26 cellular contexts compared by ENCODE assay signal in the genomic region with DNA sequence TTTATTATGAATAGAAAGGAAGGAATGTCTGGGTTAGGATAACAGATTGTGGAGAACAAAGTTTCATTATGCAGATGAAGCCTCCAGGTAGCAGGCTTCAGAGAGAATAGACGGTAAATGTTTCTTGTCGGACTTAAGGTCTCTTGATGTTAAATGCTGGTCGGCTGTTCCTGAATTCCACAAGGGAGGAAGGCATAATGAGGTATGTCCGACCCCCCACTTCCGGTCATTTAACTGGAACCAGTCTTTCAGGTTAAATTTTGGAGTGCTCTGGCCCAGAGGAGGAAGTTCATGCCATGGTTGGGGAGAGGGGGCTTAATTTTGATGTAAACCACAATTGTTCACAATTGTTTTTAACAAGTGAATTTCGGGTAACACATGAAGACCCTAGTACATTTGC.
"Had no signal": no experiment of that assay in that cellular context is flagged by ENCODE, and none has a peak within 500 bp of the region (broad histone marks: within the 10 kb centered on the region; RNA-seq: fewer than 3 reads in every experiment).

No MANE protein-coding gene starts in this region.

- H3K9me3 Mint-ChIP-seq: activated CD4-positive, alpha-beta memory T cell treated with anti-CD3 and anti-CD28 coated beads, Interleukin-2, amount 10 ng/mL, durations not matched to agents 7 days and 5 days; activated T-helper 2 cell treated with anti-CD3 and anti-CD28 coated beads, Interferon-gamma antibody, Interleukin-2, Interleukin-4, amounts not matched to agents 10 μg/mL and 5 μg/mL and 100 μg/mL, durations not matched to agents 14 hours and 24 hours and 36 hours had no signal

- ATAC-seq: activated T-cell treated with anti-CD3 and anti-CD28 coated beads, Interleukin-2, amount 50 U/mL, for 72 hours; T-cell had no signal

- H3K36me3 ChIP-seq: adrenal gland, breast epithelium had no signal

- H3K9me3 ChIP-seq: adrenal gland had no signal

- H3K36me3 Mint-ChIP-seq: activated naive CD8-positive, alpha-beta T cell treated with anti-CD3 and anti-CD28 coated beads, Interleukin-2, amount 10 ng/mL, durations not matched to agents 7 days and 5 days; T-cell had no signal

- FAIRE-seq: TTC549 had no signal

- H3K4me1 ChIP-seq: adrenal gland, breast epithelium had no signal

- H3K4me3 ChIP-seq: adrenal gland, breast epithelium, SK-N-MC had no signal

- H3K27me3 Mint-ChIP-seq: activated CD4-positive, alpha-beta memory T cell treated with anti-CD3 and anti-CD28 coated beads, Interleukin-2, amount 10 ng/mL, durations not matched to agents 7 days and 5 days; activated naive CD8-positive, alpha-beta T cell treated with anti-CD3 and anti-CD28 coated beads, Interleukin-2, amount 10 ng/mL, durations not matched to agents 7 days and 5 days; T-cell had no signal

- H3K27ac ChIP-seq: adrenal gland, breast epithelium, SK-N-MC had no signal

- DNase-seq: activated CD4-positive, alpha-beta memory T cell treated with anti-CD3 and anti-CD28 coated beads, Interleukin-2, amount 10 ng/mL, durations not matched to agents 7 days and 5 days; activated CD4-positive, alpha-beta T cell treated with anti-CD3 and anti-CD28 coated beads, Interleukin-2, amount 50 U/mL, for 1 hour; activated CD4-positive, CD25-positive, alpha-beta regulatory T cell; activated CD8-positive, alpha-beta memory T cell treated with anti-CD3 and anti-CD28 coated beads, Interleukin-2, amount 50 U/mL, for 4 hours; activated gamma-delta T cell treated with Interleukin-2 at 50 U/mL for 16 hours; activated naive CD4-positive, alpha-beta T cell treated with anti-CD3 and anti-CD28 coated beads, Interleukin-2, amount 50 U/mL, for 16 hours; activated naive CD8-positive, alpha-beta T cell treated with anti-CD3 and anti-CD28 coated beads, Interleukin-2, amount 10 ng/mL, durations not matched to agents 7 days and 5 days; activated T-cell treated with anti-CD3 and anti-CD28 coated beads, Interleukin-2, amount 50 U/mL, for 72 hours; adrenal gland; aorta; KG1; NCI-H1048; NCI-H146; NCI-H2029; NCI-H2107; NCI-H345; NCI-H510A; NCI-H526 treated with DMSO at 0.1 percent for 48 hours; NCI-H82; T-cell; T-helper 2 cell; T1000 had no signal

- H3K4me3 Mint-ChIP-seq: activated CD4-positive, alpha-beta memory T cell treated with anti-CD3 and anti-CD28 coated beads, Interleukin-2, amount 10 ng/mL, durations not matched to agents 7 days and 5 days; activated naive CD8-positive, alpha-beta T cell treated with anti-CD3 and anti-CD28 coated beads, Interleukin-2, amount 10 ng/mL, durations not matched to agents 7 days and 5 days; activated T-cell treated with anti-CD3 and anti-CD28 coated beads, Interleukin-2, amount 50 U/mL, for 72 hours; T-cell had no signal

- H3K27me3 ChIP-seq: adrenal gland, breast epithelium had no signal

- H3K27ac Mint-ChIP-seq: activated CD4-positive, alpha-beta memory T cell treated with anti-CD3 and anti-CD28 coated beads, Interleukin-2, amount 10 ng/mL, durations not matched to agents 7 days and 5 days; activated naive CD8-positive, alpha-beta T cell treated with anti-CD3 and anti-CD28 coated beads, Interleukin-2, amount 10 ng/mL, durations not matched to agents 7 days and 5 days; activated T-cell treated with anti-CD3 and anti-CD28 coated beads, Interleukin-2, amount 50 U/mL, for 72 hours; activated T-helper 2 cell treated with anti-CD3 and anti-CD28 coated beads, Interferon-gamma antibody, Interleukin-2, Interleukin-4, amounts not matched to agents 10 μg/mL and 5 μg/mL and 100 μg/mL, durations not matched to agents 14 hours and 24 hours and 36 hours; T-cell had no signal

- H3K4me1 Mint-ChIP-seq: activated CD4-positive, alpha-beta memory T cell treated with anti-CD3 and anti-CD28 coated beads, Interleukin-2, amount 10 ng/mL, durations not matched to agents 7 days and 5 days; activated naive CD8-positive, alpha-beta T cell treated with anti-CD3 and anti-CD28 coated beads, Interleukin-2, amount 10 ng/mL, durations not matched to agents 7 days and 5 days; T-cell had no signal
